ENCODE assay signal across 9 cellular contexts in genomic region chr2:37851828-37852584, GRCh38.
DNase-seq lines count a peak whose midpoint lies in the region; ATAC-seq and TF ChIP-seq lines count a peak whose summit lies in the region.
"Had no signal": no experiment of that assay in that cellular context is flagged by ENCODE, and none has a peak within 500 bp of the region (broad histone marks: within the 10 kb centered on the region; RNA-seq: fewer than 3 reads in every experiment).

No MANE protein-coding gene starts in this region.

- no peaks in the 10 kb centered on the region for H3K4me1 Mint-ChIP-seq in activated T-helper 1 cell treated with anti-CD3 and anti-CD28 coated beads, Interleukin-12 subunit alpha, Interleukin-12 subunit beta, Interleukin-2, Interleukin-4 antibody, amounts not matched to agents 30 ng/mL and 10 ng/mL and 1 ng/mL, durations not matched to agents 14 hours and 24 hours and 36 hours (ENCODE audit: low read depth)

- DNase-seq in G401 (ENCODE audit: low spot score): no peak
- no peak for DNase-seq in activated T-helper 1 cell treated with anti-CD3 and anti-CD28 coated beads, Interleukin-12 subunit alpha, Interleukin-12 subunit beta, Interleukin-2, Interleukin-4 antibody, amounts not matched to agents 30 ng/mL and 10 ng/mL and 1 ng/mL, durations not matched to agents 14 hours and 24 hours and 36 hours (ENCODE audit: low spot score)
- no peak for DNase-seq in NCI-H187 (lab: John Stamatoyannopoulos, UW)
- no peak for DNase-seq in ureter (ENCODE audit: low spot score)
- DNase-seq: amniotic stem cell had no signal

- H4K20me1 ChIP-seq in OCI-LY3 (ENCODE audit: insufficient read depth, low read length): no peaks in the 10 kb centered on the region

- H3K4me1 ChIP-seq in OCI-LY3 (ENCODE audit: low read length) (peaks cover 48% of the 10 kb centered on the region), rectal smooth muscle tissue (ENCODE audit: control insufficient read depth, insufficient read depth, low read length) (peaks cover 38% of the 10 kb centered on the region)

- no peak overlapping the region for H3K4me3 Mint-ChIP-seq in activated T-helper 1 cell treated with anti-CD3 and anti-CD28 coated beads, Interleukin-12 subunit alpha, Interleukin-12 subunit beta, Interleukin-2, Interleukin-4 antibody, amounts not matched to agents 30 ng/mL and 10 ng/mL and 1 ng/mL, durations not matched to agents 14 hours and 24 hours and 36 hours

- H3K4me3 ChIP-seq in OCI-LY3 (ENCODE audit: low read length) (peak overlapping the region; percentile 11; the same call in 1 of the 2 replicates), rectal smooth muscle tissue (ENCODE audit: low read length) (no peak overlapping the region)

- no peaks in the 10 kb centered on the region for H3K79me2 ChIP-seq in OCI-LY3 (ENCODE audit: low read length)

- H3K36me3 Mint-ChIP-seq in activated T-helper 1 cell treated with anti-CD3 and anti-CD28 coated beads, Interleukin-12 subunit alpha, Interleukin-12 subunit beta, Interleukin-2, Interleukin-4 antibody, amounts not matched to agents 30 ng/mL and 10 ng/mL and 1 ng/mL, durations not matched to agents 14 hours and 24 hours and 36 hours (ENCODE audit: low read depth): no peaks in the 10 kb centered on the region

- H3K27ac Mint-ChIP-seq in activated T-helper 1 cell treated with anti-CD3 and anti-CD28 coated beads, Interleukin-12 subunit alpha, Interleukin-12 subunit beta, Interleukin-2, Interleukin-4 antibody, amounts not matched to agents 30 ng/mL and 10 ng/mL and 1 ng/mL, durations not matched to agents 14 hours and 24 hours and 36 hours: no peak overlapping the region

- peaks cover 4% of the 10 kb centered on the region for H3K27me3 Mint-ChIP-seq in activated T-helper 1 cell treated with anti-CD3 and anti-CD28 coated beads, Interleukin-12 subunit alpha, Interleukin-12 subunit beta, Interleukin-2, Interleukin-4 antibody, amounts not matched to agents 30 ng/mL and 10 ng/mL and 1 ng/mL, durations not matched to agents 14 hours and 24 hours and 36 hours (ENCODE audit: insufficient read depth)

- peaks cover 4% of the 10 kb centered on the region; the same call in 1 of the 2 replicates for H3K27me3 ChIP-seq in OCI-LY3 (ENCODE audit: low read depth, low read length)
- no peaks in the 10 kb centered on the region for H3K27me3 ChIP-seq in rectal smooth muscle tissue (ENCODE audit: control insufficient read depth, insufficient read depth, low read length)

- intact Hi-C loops in activated T-helper 1 cell treated with anti-CD3 and anti-CD28 coated beads, Interleukin-12 subunit alpha, Interleukin-12 subunit beta, Interleukin-2, Interleukin-4 antibody, amounts not matched to agents 30 ng/mL and 10 ng/mL and 1 ng/mL, durations not matched to agents 14 hours and 24 hours and 36 hours (cut with micrococcal nuclease): no loop called here

- H3K9ac ChIP-seq in OCI-LY3 (ENCODE audit: low read length) (peak overlapping the region; percentile 7; the same call in 1 of the 2 replicates), rectal smooth muscle tissue (ENCODE audit: low read length) (no peak overlapping the region)

- peak; percentile 71 for ATAC-seq in GM18873 (IDR thresholded peaks at IDR 0.05; ENCODE audit: low FRiP score, unreplicated experiment)
- ATAC-seq in GM21825 (IDR thresholded peaks at IDR 0.05; ENCODE audit: unreplicated experiment): peak; percentile 74

- H3K4me2 ChIP-seq in OCI-LY3 (ENCODE audit: low read length): peak overlapping the region; percentile 38

- H2AFZ ChIP-seq in OCI-LY3 (ENCODE audit: low read depth, low read length): peak overlapping the region; percentile 58

- H3K27ac ChIP-seq in OCI-LY3 (ENCODE audit: low read length): peak overlapping the region; percentile 43
- H3K27ac ChIP-seq in rectal smooth muscle tissue (ENCODE audit: low read depth, low read length): peak overlapping the region; percentile 54

- no peaks in the 10 kb centered on the region for H3K9me3 ChIP-seq in OCI-LY3 (ENCODE audit: insufficient read depth, low read length)

- no peak for TF ChIP-seq CTCF in OCI-LY3 (IDR thresholded peaks at IDR 0.05; ENCODE audit: low read depth, low read length)

- in situ Hi-C loops in G401 (cut with HindIII; ENCODE audit: low sequenced_read_pairs): no loop called here

- H3K9me3 Mint-ChIP-seq in activated T-helper 1 cell treated with anti-CD3 and anti-CD28 coated beads, Interleukin-12 subunit alpha, Interleukin-12 subunit beta, Interleukin-2, Interleukin-4 antibody, amounts not matched to agents 30 ng/mL and 10 ng/mL and 1 ng/mL, durations not matched to agents 14 hours and 24 hours and 36 hours: no peaks in the 10 kb centered on the region

- H3K36me3 ChIP-seq in OCI-LY3 (replicated peaks; ENCODE audit: low read depth, low read length) (no peaks in the 10 kb centered on the region), rectal smooth muscle tissue (ENCODE audit: control insufficient read depth, insufficient read depth, low read length) (no peaks in the 10 kb centered on the region)
